ENCODE assay signal across 27 cellular contexts in the genomic region with DNA sequence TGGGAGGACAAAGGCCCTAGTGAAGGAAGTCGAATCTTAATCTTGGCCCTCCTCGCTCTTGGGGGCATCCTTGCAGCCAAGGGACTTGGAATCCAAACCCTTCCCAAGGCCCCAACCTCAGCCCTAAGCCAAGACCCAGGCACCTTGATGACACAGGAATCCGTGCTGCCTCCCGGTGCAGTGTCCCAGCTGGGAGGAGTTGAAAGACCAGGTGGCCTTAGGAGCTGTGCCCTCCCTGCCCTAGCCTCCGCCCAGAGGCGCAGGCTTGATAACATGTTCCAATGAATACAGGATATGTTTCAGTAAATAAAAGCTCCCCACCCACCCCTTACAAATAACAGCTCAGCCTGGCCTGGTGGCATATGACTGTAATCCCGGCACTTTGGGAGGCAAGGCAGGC. TPM values are rescaled to one million over a fixed set of nuclear protein-coding genes. Genes with fewer than 3 reads are reported as not detected.
"Had no signal": no experiment of that assay in that cellular context is flagged by ENCODE, and none has a peak within 500 bp of the region (broad histone marks: within the 10 kb centered on the region; RNA-seq: fewer than 3 reads in every experiment).

Gene CHST5, minus strand, starts transcription at position 208 of the 400 bp plus-strand sequence. CDS start 5,724 bp downstream, outside the sequence.

- H3K4me1 Mint-ChIP-seq: activated CD4-positive, alpha-beta T cell treated with anti-CD3 and anti-CD28 coated beads for 36 hours; memory B cell had no signal

- H3K27me3 Mint-ChIP-seq: activated CD4-positive, alpha-beta T cell treated with anti-CD3 and anti-CD28 coated beads for 36 hours; stimulated activated naive CD8-positive, alpha-beta T cell treated with anti-CD3 and anti-CD28 coated beads, Interleukin-15, Interleukin-2, amounts not matched to agents 100 ng/mL and 50 ng/mL, for 24 hours had no signal

- H3K4me3 ChIP-seq: pancreas, psoas muscle, vagina had no signal

- H3K27me3 ChIP-seq: heart left ventricle, neutrophil, pancreas, tibial nerve, vagina had no signal

- H3K4me3 Mint-ChIP-seq: activated CD4-positive, alpha-beta T cell treated with anti-CD3 and anti-CD28 coated beads for 36 hours; activated naive CD4-positive, alpha-beta T cell treated with anti-CD3 and anti-CD28 coated beads for 36 hours; activated naive CD8-positive, alpha-beta T cell treated with anti-CD3 and anti-CD28 coated beads, Interleukin-2, amount 10 ng/mL, durations not matched to agents 7 days and 5 days; memory B cell; naive thymus-derived CD4-positive, alpha-beta T cell; stimulated activated naive CD8-positive, alpha-beta T cell treated with anti-CD3 and anti-CD28 coated beads, Interleukin-15, Interleukin-2, amounts not matched to agents 100 ng/mL and 50 ng/mL, for 24 hours had no signal

- H3K27ac Mint-ChIP-seq: activated CD4-positive, alpha-beta T cell treated with anti-CD3 and anti-CD28 coated beads for 36 hours; activated naive CD4-positive, alpha-beta T cell treated with anti-CD3 and anti-CD28 coated beads for 36 hours; activated naive CD8-positive, alpha-beta T cell treated with anti-CD3 and anti-CD28 coated beads, Interleukin-2, amount 10 ng/mL, durations not matched to agents 7 days and 5 days; memory B cell; naive thymus-derived CD4-positive, alpha-beta T cell; stimulated activated naive CD8-positive, alpha-beta T cell treated with anti-CD3 and anti-CD28 coated beads, Interleukin-15, Interleukin-2, amounts not matched to agents 100 ng/mL and 50 ng/mL, for 24 hours had no signal

- H3K9me3 Mint-ChIP-seq: activated naive CD4-positive, alpha-beta T cell treated with anti-CD3 and anti-CD28 coated beads for 36 hours; activated naive CD8-positive, alpha-beta T cell treated with anti-CD3 and anti-CD28 coated beads, Interleukin-2, amount 10 ng/mL, durations not matched to agents 7 days and 5 days; memory B cell; naive thymus-derived CD4-positive, alpha-beta T cell; stimulated activated naive CD8-positive, alpha-beta T cell treated with anti-CD3 and anti-CD28 coated beads, Interleukin-15, Interleukin-2, amounts not matched to agents 100 ng/mL and 50 ng/mL, for 24 hours had no signal

- DNase-seq: activated CD4-positive, alpha-beta T cell treated with anti-CD3 and anti-CD28 coated beads for 36 hours; activated CD4-positive, alpha-beta T cell treated with anti-CD3 and anti-CD28 coated beads, Interleukin-2, amount 50 U/mL, for 4 hours; activated CD8-positive, alpha-beta memory T cell treated with anti-CD3 and anti-CD28 coated beads for 24 hours; activated CD8-positive, alpha-beta memory T cell treated with anti-CD3 and anti-CD28 coated beads, Interleukin-2, amount 50 U/mL, for 4 hours; activated naive CD4-positive, alpha-beta T cell treated with anti-CD3 and anti-CD28 coated beads for 36 hours; activated naive CD8-positive, alpha-beta T cell treated with anti-CD3 and anti-CD28 coated beads, Interleukin-2, amount 10 ng/mL, durations not matched to agents 7 days and 5 days; activated T-cell treated with anti-CD3 and anti-CD28 coated beads, Interleukin-2, amount 50 U/mL, for 48 hours; amygdala; cortex of kidney; heart left ventricle; left cardiac atrium; naive thymus-derived CD4-positive, alpha-beta T cell; pancreas; psoas muscle; stimulated activated CD4-positive, alpha-beta T cell treated with anti-CD3 and anti-CD28 coated beads, Interleukin-1b, Interleukin-23, amount 100 ng/mL, for 48 hours; T-helper 9 cell had no signal

- H3K9me3 ChIP-seq: heart left ventricle, neutrophil, pancreas, psoas muscle, tibial nerve, vagina had no signal

- H3K36me3 ChIP-seq: neutrophil, pancreas, vagina had no signal

- ATAC-seq: activated CD4-positive, alpha-beta T cell treated with anti-CD3 and anti-CD28 coated beads for 36 hours; heart left ventricle; left cardiac atrium; naive thymus-derived CD4-positive, alpha-beta T cell; pancreas; psoas muscle; right cardiac atrium had no signal

- H3K4me1 ChIP-seq: pancreas, psoas muscle, tibial nerve, vagina had no signal

- H3K27ac ChIP-seq: epithelial cell of prostate, heart left ventricle, neutrophil, pancreas, psoas muscle, vagina had no signal

- H3K36me3 Mint-ChIP-seq: activated naive CD8-positive, alpha-beta T cell treated with anti-CD3 and anti-CD28 coated beads, Interleukin-2, amount 10 ng/mL, durations not matched to agents 7 days and 5 days; memory B cell; naive thymus-derived CD4-positive, alpha-beta T cell had no signal

RNA-seq across cellular contexts. Expression of gene CHST5, which starts in this region (rescaled TPM):
- total RNA-seq: activated naive CD8-positive, alpha-beta T cell treated with anti-CD3 and anti-CD28 coated beads, Interleukin-2, amount 10 ng/mL, durations not matched to agents 7 days and 5 days; bronchial epithelial cell; fibroblast of villous mesenchyme; naive thymus-derived CD4-positive, alpha-beta T cell; skeletal muscle tissue; T-helper 1 cell treated with Interleukin-12 subunit alpha and Interleukin-12 subunit beta and Interleukin-4 antibody, amounts not matched to agents 30 ng/mL and 1 ng/mL, for 36 hours; vagina had no signal
